ENCODE assay signal across 10 cellular contexts in genomic region chr1:205976708-205977107, GRCh38. TPM values are rescaled to one million over a fixed set of nuclear protein-coding genes. Genes with fewer than 3 reads are reported as not detected.
DNase-seq lines count a peak whose midpoint lies in the region; ATAC-seq and TF ChIP-seq lines count a peak whose summit lies in the region.
"Had no signal": no experiment of that assay in that cellular context is flagged by ENCODE, and none has a peak within 500 bp of the region (broad histone marks: within the 10 kb centered on the region; RNA-seq: fewer than 3 reads in every experiment).

No MANE protein-coding gene starts in this region.

- H3K27me3 ChIP-seq in RWPE2 (ENCODE audit: insufficient read depth, poor library complexity, severe bottlenecking): no peaks in the 10 kb centered on the region

- ATAC-seq in RWPE2 (ENCODE audit: low read depth): peak; percentile 40; the same call in 2 of the 3 replicates
- no peak for ATAC-seq in HG03095 (IDR thresholded peaks at IDR 0.05; ENCODE audit: unreplicated experiment)
- ATAC-seq in activated T-helper 17 cell treated with anti-CD3 and anti-CD28 coated beads, Interleukin-2, amount 50 U/mL, for 72 hours (replicated peaks): no peak

- H3K9me3 Mint-ChIP-seq in activated T-helper 17 cell treated with anti-CD3 and anti-CD28 coated beads, Interleukin-2, amount 50 U/mL, for 72 hours: no peaks in the 10 kb centered on the region

- H3K4me1 Mint-ChIP-seq in activated T-helper 17 cell treated with anti-CD3 and anti-CD28 coated beads, Interleukin-2, amount 50 U/mL, for 72 hours: peaks cover 10% of the 10 kb centered on the region

- TF ChIP-seq CTCF in RWPE2 (IDR thresholded peaks at IDR 0.05; ENCODE audit: poor library complexity, severe bottlenecking): no peak

- H3K4me1 ChIP-seq in RWPE2 (ENCODE audit: insufficient read depth, poor library complexity, severe bottlenecking): peaks cover 9% of the 10 kb centered on the region

- no peak overlapping the region for H3K4me3 Mint-ChIP-seq in activated T-helper 17 cell treated with anti-CD3 and anti-CD28 coated beads, Interleukin-2, amount 50 U/mL, for 72 hours
- H3K4me3 Mint-ChIP-seq: activated T-helper 1 cell treated with anti-CD3 and anti-CD28 coated beads, Interleukin-12 subunit alpha, Interleukin-12 subunit beta, Interleukin-2, Interleukin-4 antibody, amounts not matched to agents 30 ng/mL and 10 ng/mL and 1 ng/mL, durations not matched to agents 14 hours and 24 hours and 36 hours had no signal

- H3K36me3 Mint-ChIP-seq in activated T-helper 17 cell treated with anti-CD3 and anti-CD28 coated beads, Interleukin-2, amount 50 U/mL, for 72 hours (ENCODE audit: low read depth): no peaks in the 10 kb centered on the region

- no peak overlapping the region for H3K27ac ChIP-seq in RWPE2 (ENCODE audit: poor library complexity, severe bottlenecking)
- H3K27ac ChIP-seq: 22Rv1 had no signal

- H3K36me3 ChIP-seq in RWPE2 (ENCODE audit: low read depth): no peaks in the 10 kb centered on the region

- no peaks in the 10 kb centered on the region for H3K27me3 Mint-ChIP-seq in activated T-helper 17 cell treated with anti-CD3 and anti-CD28 coated beads, Interleukin-2, amount 50 U/mL, for 72 hours

- no peaks in the 10 kb centered on the region for H3K9me3 ChIP-seq in RWPE2 (ENCODE audit: severe bottlenecking)

- intact Hi-C loops in cardiac septum (cut with DNase I): loop anchor here (1.0 to 2.0 kb wide), 3 partner anchors 57 to 318 kb away; no protein-coding TSS in a partner anchor

- peak; percentile 63 for DNase-seq in DMS53 (lab: John Stamatoyannopoulos, UW)
- no peak for DNase-seq in DMS53 treated with DMSO at 0.1 percent for 48 hours (lab: John Stamatoyannopoulos, UW; ENCODE audit: unreplicated experiment)
- no peak for DNase-seq in RWPE2 (ENCODE audit: low spot score)
- peak; percentile 90 for DNase-seq in cardiac septum (ENCODE audit: low spot score)
- peak; percentile 66 for DNase-seq in superior temporal gyrus (ENCODE audit: extremely low spot score)
- no peak for DNase-seq in epidermal melanocyte (ENCODE audit: insufficient read length, low spot score)

- no peak overlapping the region for H3K27ac Mint-ChIP-seq in activated T-helper 17 cell treated with anti-CD3 and anti-CD28 coated beads, Interleukin-2, amount 50 U/mL, for 72 hours
- H3K27ac Mint-ChIP-seq: activated T-helper 1 cell treated with anti-CD3 and anti-CD28 coated beads, Interleukin-12 subunit alpha, Interleukin-12 subunit beta, Interleukin-2, Interleukin-4 antibody, amounts not matched to agents 30 ng/mL and 10 ng/mL and 1 ng/mL, durations not matched to agents 14 hours and 24 hours and 36 hours had no signal

- no peak overlapping the region for H3K4me3 ChIP-seq in RWPE2 (ENCODE audit: severe bottlenecking)

RNA-seq across cellular contexts. Expression of gene RAB7B, which starts 26.5 kb away (rescaled TPM):
- total RNA-seq in cardiac septum: 2.1 TPM
- not detected for total RNA-seq in activated T-helper 17 cell treated with anti-CD3 and anti-CD28 coated beads, Interleukin-2, amount 50 U/mL, for 72 hours
- total RNA-seq: activated T-helper 1 cell treated with anti-CD3 and anti-CD28 coated beads, Interleukin-12 subunit alpha, Interleukin-12 subunit beta, Interleukin-2, Interleukin-4 antibody, amounts not matched to agents 30 ng/mL and 10 ng/mL and 1 ng/mL, durations not matched to agents 14 hours and 24 hours and 36 hours had no signal

RNA-seq across cellular contexts. Expression of gene SLC26A9, which starts 33.5 kb away (rescaled TPM):
- 9.8 TPM for total RNA-seq in cardiac septum
- total RNA-seq in activated T-helper 17 cell treated with anti-CD3 and anti-CD28 coated beads, Interleukin-2, amount 50 U/mL, for 72 hours: not detected
- total RNA-seq: activated T-helper 1 cell treated with anti-CD3 and anti-CD28 coated beads, Interleukin-12 subunit alpha, Interleukin-12 subunit beta, Interleukin-2, Interleukin-4 antibody, amounts not matched to agents 30 ng/mL and 10 ng/mL and 1 ng/mL, durations not matched to agents 14 hours and 24 hours and 36 hours had no signal

RNA-seq across cellular contexts. Expression of gene CTSE, which starts 47.0 kb away (rescaled TPM):
- not detected for total RNA-seq in cardiac septum
- not detected for total RNA-seq in activated T-helper 17 cell treated with anti-CD3 and anti-CD28 coated beads, Interleukin-2, amount 50 U/mL, for 72 hours
- total RNA-seq: activated T-helper 1 cell treated with anti-CD3 and anti-CD28 coated beads, Interleukin-12 subunit alpha, Interleukin-12 subunit beta, Interleukin-2, Interleukin-4 antibody, amounts not matched to agents 30 ng/mL and 10 ng/mL and 1 ng/mL, durations not matched to agents 14 hours and 24 hours and 36 hours had no signal

Comparison
In these comparisons a context has a peak if more than half of its experiments do, and no peak if none do; other contexts are left out.
1. DNase-seq: peak in DMS53 (single experiment), cardiac septum (single experiment) and superior temporal gyrus (single experiment); none in DMS53 treated with DMSO at 0.1 percent for 48 hours (single experiment), RWPE2 (single experiment) and epidermal melanocyte (single experiment).
2. RNA of gene SLC26A9, which starts 33.5 kb away (total RNA-seq): 9.8 TPM in cardiac septum (single experiment); not detected in activated T-helper 17 cell treated with anti-CD3 and anti-CD28 coated beads, Interleukin-2, amount 50 U/mL, for 72 hours; every median in the first group is over 10 times any median in the second.